8 cellular contexts compared by ENCODE assay signal in the genomic region with DNA sequence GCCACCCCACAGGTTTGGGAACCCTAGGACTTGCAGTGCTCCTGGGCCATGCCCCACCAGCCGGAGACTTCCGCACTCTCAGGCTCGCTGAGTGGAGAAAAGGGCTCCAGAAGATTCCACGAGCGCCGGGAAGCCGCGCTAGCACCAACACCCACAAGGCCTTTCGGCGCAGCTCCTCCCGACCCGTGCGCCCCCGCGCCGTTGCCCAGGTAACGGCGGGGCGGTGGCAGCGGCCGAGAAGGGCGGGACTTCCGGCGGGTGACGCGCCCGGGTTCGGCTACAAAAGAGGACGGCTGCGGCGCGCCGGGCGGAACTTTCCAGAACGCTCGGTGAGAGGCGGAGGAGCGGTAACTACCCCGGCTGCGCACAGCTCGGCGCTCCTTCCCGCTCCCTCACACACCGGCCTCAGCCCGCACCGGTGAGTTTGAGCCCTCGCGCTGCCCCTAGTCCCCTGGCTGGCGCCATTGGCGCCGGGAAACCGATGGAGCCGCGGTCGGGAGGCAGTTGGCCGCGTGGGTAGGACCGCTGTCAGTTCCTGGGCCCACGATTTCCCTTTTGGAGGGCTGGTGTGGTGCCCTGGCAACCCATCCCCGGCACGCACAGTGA. TPM values are rescaled to one million over a fixed set of nuclear protein-coding genes. Genes with fewer than 3 reads are reported as not detected.
DNase-seq lines count a peak whose midpoint lies in the region; ATAC-seq lines count a peak whose summit lies in the region.

TSS of gene DNAJA1 (plus strand) at position 308 of the 606 bp plus-strand sequence. CDS start 1,212 bp downstream, outside the sequence.

- H3K4me2 ChIP-seq in mesendoderm (ENCODE audit: low read length) = peak within 1 kb of the TSS; percentile 95

- peaks cover 65% of the 10 kb centered on the region for H3K36me3 Mint-ChIP-seq in effector memory CD8-positive, alpha-beta T cell (ENCODE audit: insufficient read depth)

- H2BK5ac ChIP-seq in mesendoderm (ENCODE audit: low read length) = peak within 1 kb of the TSS; percentile 92

- H3K4me1 ChIP-seq in mesendoderm (ENCODE audit: control insufficient read depth, low read depth, low read length) = no peaks in the 10 kb centered on the region

- DNase-seq in COLO829 (ENCODE audit: low spot score) = peak; percentile 92
- peak; percentile 88 for DNase-seq in HS-27A (ENCODE audit: low read depth)
- peak; percentile 86 for DNase-seq in NK-92 treated with Interleukin-12 subunit alpha and Interleukin-12 subunit beta, amount 100 ng/mL, for 24 hours (lab: John Stamatoyannopoulos, UW)
- peak; percentile 90 to 95 for DNase-seq in activated CD8-positive, alpha-beta memory T cell treated with anti-CD3 and anti-CD28 coated beads for 4 hours (ENCODE audit: low read depth in 2 of 2)
- peak; percentile 94 to 97 (median 97) for DNase-seq in effector memory CD8-positive, alpha-beta T cell
- peak; percentile 96 for DNase-seq in mesendoderm
- peak; percentile 95 for DNase-seq in stimulated activated CD8-positive, alpha-beta memory T cell treated with anti-CD3 and anti-CD28 coated beads, Interleukin-12 subunit alpha, Interleukin-12 subunit beta, amount 100 ng/mL, for 4 hours (ENCODE audit: low read depth)

- no peaks in the 10 kb centered on the region for H3K27me3 Mint-ChIP-seq in effector memory CD8-positive, alpha-beta T cell

- peak within 1 kb of the TSS; percentile 97 for H3K27ac Mint-ChIP-seq in effector memory CD8-positive, alpha-beta T cell

- peak within 1 kb of the TSS; percentile 100 for H3K56ac ChIP-seq in mesendoderm (ENCODE audit: low read length)

- no peaks in the 10 kb centered on the region for H3K27me3 ChIP-seq in mesendoderm (ENCODE audit: insufficient read depth, low read length, poor library complexity)

- peaks cover 69% of the 10 kb centered on the region for H3K79me2 ChIP-seq in mesendoderm (ENCODE audit: control insufficient read depth, insufficient read depth, low read length)

- H3K79me1 ChIP-seq in mesendoderm (ENCODE audit: low read length) = peaks cover 14% of the 10 kb centered on the region

- peak within 1 kb of the TSS; percentile 92 to 97 for H3K4me3 Mint-ChIP-seq in effector memory CD8-positive, alpha-beta T cell

- H3K36me3 ChIP-seq in mesendoderm (ENCODE audit: control insufficient read depth, insufficient read depth, low read length) = peaks cover 4% of the 10 kb centered on the region

- peak within 1 kb of the TSS; percentile 5 for H4K5ac ChIP-seq in mesendoderm (ENCODE audit: low read length)

- peak within 1 kb of the TSS; percentile 99 for H3K9ac ChIP-seq in mesendoderm (ENCODE audit: low read length)

- peaks cover 47 to 83% of the 10 kb centered on the region in 2 donors for H3K4me1 Mint-ChIP-seq in effector memory CD8-positive, alpha-beta T cell (ENCODE audit: low read depth in 2 of 2)

- peak within 1 kb of the TSS; percentile 91 for H3K23ac ChIP-seq in mesendoderm (ENCODE audit: low read length)

- no CpG with 5 or more reads among the region's 61 CpGs for WGBS in mesendoderm (ENCODE audit: extremely low coverage, insufficient coverage, low lambda C conversion rate)

- peak within 1 kb of the TSS; percentile 97 for H3K27ac ChIP-seq in mesendoderm (ENCODE audit: low read depth, low read length)

- no peak within 1 kb of the TSS for H2BK15ac ChIP-seq in mesendoderm (replicated peaks; ENCODE audit: low read depth)

- peak within 1 kb of the TSS; percentile 93 for H3K4ac ChIP-seq in mesendoderm (ENCODE audit: low read depth, low read length)

- peak within 1 kb of the TSS; percentile 98 for H4K8ac ChIP-seq in mesendoderm (ENCODE audit: low read depth, low read length)

- H3K9me3 Mint-ChIP-seq in effector memory CD8-positive, alpha-beta T cell = no peaks in the 10 kb centered on the region

- ATAC-seq in GM19468 (IDR thresholded peaks at IDR 0.05; ENCODE audit: extremely low read depth, unreplicated experiment) = peak; percentile 95
- peak; percentile 79 for ATAC-seq in effector memory CD8-positive, alpha-beta T cell (replicated peaks)

- H3K18ac ChIP-seq in mesendoderm (ENCODE audit: low read length) = peak within 1 kb of the TSS; percentile 98

- H2AK5ac ChIP-seq in mesendoderm (ENCODE audit: low read length) = peak within 1 kb of the TSS; percentile 86

- peak within 1 kb of the TSS; percentile 98 for H3K4me3 ChIP-seq in mesendoderm (ENCODE audit: low read length)

- H2BK120ac ChIP-seq in mesendoderm (ENCODE audit: low read depth, low read length) = peak within 1 kb of the TSS; percentile 93

RNA-seq across cellular contexts. Expression of gene DNAJA1, which starts in this region (rescaled TPM):
- 230 TPM for polyA plus RNA-seq in mesendoderm (2013, experiment 1 of 2)
- polyA plus RNA-seq in mesendoderm (2013, experiment 2 of 2) = 230 TPM

Comparison
In these comparisons a context has a peak if more than half of its experiments do, and no peak if none do; other contexts are left out.
1. Peak in every context shown above with its lines: DNase-seq, ATAC-seq, H3K4me3 ChIP-seq and H3K27ac ChIP-seq.